Comparison of ENCODE assay signal across 1 cellular context in the genomic region with DNA sequence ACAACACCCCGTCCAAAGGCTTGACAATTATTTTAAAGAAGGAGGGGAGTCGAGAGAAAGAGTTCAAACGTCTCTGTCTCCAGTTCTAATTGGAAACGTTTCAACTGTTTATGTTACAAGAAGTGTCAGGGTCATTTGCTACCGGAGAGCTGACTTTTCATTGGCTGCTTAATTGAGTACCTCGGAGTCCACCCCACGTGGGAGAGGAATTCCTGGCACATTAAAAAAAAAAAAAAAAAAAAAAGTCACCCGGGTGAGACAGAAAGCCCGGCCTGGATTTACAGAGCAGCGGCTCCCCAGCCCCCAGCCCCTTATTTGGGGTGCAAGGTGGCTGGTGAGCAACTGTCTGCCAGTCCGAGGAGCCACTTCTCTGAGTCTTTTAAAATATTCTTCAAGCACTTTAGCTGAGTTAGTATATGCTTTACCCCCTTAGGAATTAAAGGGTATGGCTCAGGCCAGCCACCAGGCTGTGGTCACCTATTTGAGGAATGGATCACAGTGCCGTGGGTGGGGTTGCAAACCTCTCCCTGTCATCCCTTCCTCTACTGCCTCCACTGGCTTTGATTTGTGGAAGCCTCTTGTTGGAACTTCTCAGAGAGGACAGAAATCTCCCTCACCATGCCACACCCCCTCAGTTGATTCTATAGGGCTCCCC.
A peak's percentile ranks its signal among the peaks of the same experiment; 100 is the strongest.
TF ChIP-seq lines count a peak whose summit lies in the region.

No MANE protein-coding gene starts in this region.

TF ChIP-seq in HEK293, 187 proteins besides CTCF, POLR2A, EP300 and RAD21 (continued from another document):
- TF ChIP-seq, protein P1, sequence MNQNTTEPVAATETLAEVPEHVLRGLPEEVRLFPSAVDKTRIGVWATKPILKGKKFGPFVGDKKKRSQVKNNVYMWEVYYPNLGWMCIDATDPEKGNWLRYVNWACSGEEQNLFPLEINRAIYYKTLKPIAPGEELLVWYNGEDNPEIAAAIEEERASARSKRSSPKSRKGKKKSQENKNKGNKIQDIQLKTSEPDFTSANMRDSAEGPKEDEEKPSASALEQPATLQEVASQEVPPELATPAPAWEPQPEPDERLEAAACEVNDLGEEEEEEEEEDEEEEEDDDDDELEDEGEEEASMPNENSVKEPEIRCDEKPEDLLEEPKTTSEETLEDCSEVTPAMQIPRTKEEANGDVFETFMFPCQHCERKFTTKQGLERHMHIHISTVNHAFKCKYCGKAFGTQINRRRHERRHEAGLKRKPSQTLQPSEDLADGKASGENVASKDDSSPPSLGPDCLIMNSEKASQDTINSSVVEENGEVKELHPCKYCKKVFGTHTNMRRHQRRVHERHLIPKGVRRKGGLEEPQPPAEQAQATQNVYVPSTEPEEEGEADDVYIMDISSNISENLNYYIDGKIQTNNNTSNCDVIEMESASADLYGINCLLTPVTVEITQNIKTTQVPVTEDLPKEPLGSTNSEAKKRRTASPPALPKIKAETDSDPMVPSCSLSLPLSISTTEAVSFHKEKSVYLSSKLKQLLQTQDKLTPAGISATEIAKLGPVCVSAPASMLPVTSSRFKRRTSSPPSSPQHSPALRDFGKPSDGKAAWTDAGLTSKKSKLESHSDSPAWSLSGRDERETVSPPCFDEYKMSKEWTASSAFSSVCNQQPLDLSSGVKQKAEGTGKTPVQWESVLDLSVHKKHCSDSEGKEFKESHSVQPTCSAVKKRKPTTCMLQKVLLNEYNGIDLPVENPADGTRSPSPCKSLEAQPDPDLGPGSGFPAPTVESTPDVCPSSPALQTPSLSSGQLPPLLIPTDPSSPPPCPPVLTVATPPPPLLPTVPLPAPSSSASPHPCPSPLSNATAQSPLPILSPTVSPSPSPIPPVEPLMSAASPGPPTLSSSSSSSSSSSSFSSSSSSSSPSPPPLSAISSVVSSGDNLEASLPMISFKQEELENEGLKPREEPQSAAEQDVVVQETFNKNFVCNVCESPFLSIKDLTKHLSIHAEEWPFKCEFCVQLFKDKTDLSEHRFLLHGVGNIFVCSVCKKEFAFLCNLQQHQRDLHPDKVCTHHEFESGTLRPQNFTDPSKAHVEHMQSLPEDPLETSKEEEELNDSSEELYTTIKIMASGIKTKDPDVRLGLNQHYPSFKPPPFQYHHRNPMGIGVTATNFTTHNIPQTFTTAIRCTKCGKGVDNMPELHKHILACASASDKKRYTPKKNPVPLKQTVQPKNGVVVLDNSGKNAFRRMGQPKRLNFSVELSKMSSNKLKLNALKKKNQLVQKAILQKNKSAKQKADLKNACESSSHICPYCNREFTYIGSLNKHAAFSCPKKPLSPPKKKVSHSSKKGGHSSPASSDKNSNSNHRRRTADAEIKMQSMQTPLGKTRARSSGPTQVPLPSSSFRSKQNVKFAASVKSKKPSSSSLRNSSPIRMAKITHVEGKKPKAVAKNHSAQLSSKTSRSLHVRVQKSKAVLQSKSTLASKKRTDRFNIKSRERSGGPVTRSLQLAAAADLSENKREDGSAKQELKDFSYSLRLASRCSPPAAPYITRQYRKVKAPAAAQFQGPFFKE (tag by site-specific recombination; IDR thresholded peaks at IDR 0.05; ENCODE audit: borderline replicate concordance), result no peak
- TF ChIP-seq ZIC2 (tag by site-specific recombination; IDR thresholded peaks at IDR 0.05) (0 out of 2 replicates have a peak, but pooled peaks have one; percentile 15), ZNF791 (tag by site-specific recombination; IDR thresholded peaks at IDR 0.05) (no peak), SP2 (tag by site-specific recombination; IDR thresholded peaks at IDR 0.05) (peak; percentile 66), SCRT2 (tag by site-specific recombination; IDR thresholded peaks at IDR 0.05) (no peak), IKZF3 (tag by site-specific recombination; IDR thresholded peaks at IDR 0.05) (no peak; the same call in none of the 2 replicates), ZBTB17 (tag by site-specific recombination; IDR thresholded peaks at IDR 0.05) (peak; percentile 80; the same call in 1 of the 2 replicates), ZNF701 (tag by site-specific recombination; IDR thresholded peaks at IDR 0.05) (no peak), ZNF335 (tag by site-specific recombination; conservative IDR thresholded peaks at IDR 0.05) (0 out of 2 replicates have a peak, but pooled peaks have one; percentile 24), KLF8 (tag by site-specific recombination; IDR thresholded peaks at IDR 0.05) (peak; percentile 73), MEIS1 (CRISPR knock-in tag; IDR thresholded peaks at IDR 0.05; ENCODE audit: borderline replicate concordance) (no peak), ZNF843 (tag by site-specific recombination; IDR thresholded peaks at IDR 0.05) (peak; percentile 53; the same call in 1 of the 2 replicates), ZFHX2 (tag by site-specific recombination; conservative IDR thresholded peaks at IDR 0.05) (peak; percentile 80), ZNF48 (tag by site-specific recombination; IDR thresholded peaks at IDR 0.05) (no peak), YY2 (tag by site-specific recombination; IDR thresholded peaks at IDR 0.05) (no peak), GLIS2 (tag by site-specific recombination; IDR thresholded peaks at IDR 0.05) (peak; percentile 49; the same call in 1 of the 2 replicates), ZNF747 (tag by site-specific recombination; IDR thresholded peaks at IDR 0.05) (no peak), ZNF121 (tag by site-specific recombination; IDR thresholded peaks at IDR 0.05) (no peak), ZNF596 (tag by site-specific recombination; IDR thresholded peaks at IDR 0.05) (peak; percentile 47), ZNF561 (tag by site-specific recombination; IDR thresholded peaks at IDR 0.05; ENCODE audit: borderline replicate concordance) (peak; percentile 74; the same call in 1 of the 2 replicates), FEZF1 (tag by site-specific recombination; IDR thresholded peaks at IDR 0.05) (peak; percentile 74), KLF9 (tag by site-specific recombination; IDR thresholded peaks at IDR 0.05; ENCODE audit: low read depth) (peak; percentile 71), ZBTB20 (tag by site-specific recombination; IDR thresholded peaks at IDR 0.05) (no peak), ZNF391 (tag by site-specific recombination; IDR thresholded peaks at IDR 0.05; ENCODE audit: borderline replicate concordance, low read depth) (0 out of 2 replicates have a peak, but pooled peaks have one; percentile 42), ZNF521 (tag by site-specific recombination; IDR thresholded peaks at IDR 0.05) (no peak), TCF7L2 (IDR thresholded peaks at IDR 0.05; ENCODE audit: borderline replicate concordance, low read depth, low read length) (peak; percentile 70; the same call in 1 of the 2 replicates), ZNF558 (tag by site-specific recombination; IDR thresholded peaks at IDR 0.05) (0 out of 2 replicates have a peak, but pooled peaks have one; percentile 17)
- TF ChIP-seq, protein P2, sequence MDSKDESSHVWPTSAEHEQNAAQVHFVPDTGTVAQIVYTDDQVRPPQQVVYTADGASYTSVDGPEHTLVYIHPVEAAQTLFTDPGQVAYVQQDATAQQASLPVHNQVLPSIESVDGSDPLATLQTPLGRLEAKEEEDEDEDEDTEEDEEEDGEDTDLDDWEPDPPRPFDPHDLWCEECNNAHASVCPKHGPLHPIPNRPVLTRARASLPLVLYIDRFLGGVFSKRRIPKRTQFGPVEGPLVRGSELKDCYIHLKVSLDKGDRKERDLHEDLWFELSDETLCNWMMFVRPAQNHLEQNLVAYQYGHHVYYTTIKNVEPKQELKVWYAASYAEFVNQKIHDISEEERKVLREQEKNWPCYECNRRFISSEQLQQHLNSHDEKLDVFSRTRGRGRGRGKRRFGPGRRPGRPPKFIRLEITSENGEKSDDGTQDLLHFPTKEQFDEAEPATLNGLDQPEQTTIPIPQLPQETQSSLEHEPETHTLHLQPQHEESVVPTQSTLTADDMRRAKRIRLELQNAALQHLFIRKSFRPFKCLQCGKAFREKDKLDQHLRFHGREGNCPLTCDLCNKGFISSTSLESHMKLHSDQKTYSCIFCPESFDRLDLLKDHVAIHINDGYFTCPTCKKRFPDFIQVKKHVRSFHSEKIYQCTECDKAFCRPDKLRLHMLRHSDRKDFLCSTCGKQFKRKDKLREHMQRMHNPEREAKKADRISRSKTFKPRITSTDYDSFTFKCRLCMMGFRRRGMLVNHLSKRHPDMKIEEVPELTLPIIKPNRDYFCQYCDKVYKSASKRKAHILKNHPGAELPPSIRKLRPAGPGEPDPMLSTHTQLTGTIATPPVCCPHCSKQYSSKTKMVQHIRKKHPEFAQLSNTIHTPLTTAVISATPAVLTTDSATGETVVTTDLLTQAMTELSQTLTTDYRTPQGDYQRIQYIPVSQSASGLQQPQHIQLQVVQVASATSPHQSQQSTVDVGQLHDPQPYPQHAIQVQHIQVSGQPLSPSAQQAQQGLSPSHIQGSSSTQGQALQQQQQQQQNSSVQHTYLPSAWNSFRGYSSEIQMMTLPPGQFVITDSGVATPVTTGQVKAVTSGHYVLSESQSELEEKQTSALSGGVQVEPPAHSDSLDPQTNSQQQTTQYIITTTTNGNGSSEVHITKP (tag by site-specific recombination; IDR thresholded peaks at IDR 0.05), result peak; percentile 98
- TF ChIP-seq, protein P3, sequence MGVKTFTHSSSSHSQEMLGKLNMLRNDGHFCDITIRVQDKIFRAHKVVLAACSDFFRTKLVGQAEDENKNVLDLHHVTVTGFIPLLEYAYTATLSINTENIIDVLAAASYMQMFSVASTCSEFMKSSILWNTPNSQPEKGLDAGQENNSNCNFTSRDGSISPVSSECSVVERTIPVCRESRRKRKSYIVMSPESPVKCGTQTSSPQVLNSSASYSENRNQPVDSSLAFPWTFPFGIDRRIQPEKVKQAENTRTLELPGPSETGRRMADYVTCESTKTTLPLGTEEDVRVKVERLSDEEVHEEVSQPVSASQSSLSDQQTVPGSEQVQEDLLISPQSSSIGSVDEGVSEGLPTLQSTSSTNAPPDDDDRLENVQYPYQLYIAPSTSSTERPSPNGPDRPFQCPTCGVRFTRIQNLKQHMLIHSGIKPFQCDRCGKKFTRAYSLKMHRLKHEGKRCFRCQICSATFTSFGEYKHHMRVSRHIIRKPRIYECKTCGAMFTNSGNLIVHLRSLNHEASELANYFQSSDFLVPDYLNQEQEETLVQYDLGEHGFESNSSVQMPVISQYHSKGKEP (tag by site-specific recombination; IDR thresholded peaks at IDR 0.05), result peak; percentile 2; the same call in 1 of the 2 replicates
- TF ChIP-seq, protein P4, sequence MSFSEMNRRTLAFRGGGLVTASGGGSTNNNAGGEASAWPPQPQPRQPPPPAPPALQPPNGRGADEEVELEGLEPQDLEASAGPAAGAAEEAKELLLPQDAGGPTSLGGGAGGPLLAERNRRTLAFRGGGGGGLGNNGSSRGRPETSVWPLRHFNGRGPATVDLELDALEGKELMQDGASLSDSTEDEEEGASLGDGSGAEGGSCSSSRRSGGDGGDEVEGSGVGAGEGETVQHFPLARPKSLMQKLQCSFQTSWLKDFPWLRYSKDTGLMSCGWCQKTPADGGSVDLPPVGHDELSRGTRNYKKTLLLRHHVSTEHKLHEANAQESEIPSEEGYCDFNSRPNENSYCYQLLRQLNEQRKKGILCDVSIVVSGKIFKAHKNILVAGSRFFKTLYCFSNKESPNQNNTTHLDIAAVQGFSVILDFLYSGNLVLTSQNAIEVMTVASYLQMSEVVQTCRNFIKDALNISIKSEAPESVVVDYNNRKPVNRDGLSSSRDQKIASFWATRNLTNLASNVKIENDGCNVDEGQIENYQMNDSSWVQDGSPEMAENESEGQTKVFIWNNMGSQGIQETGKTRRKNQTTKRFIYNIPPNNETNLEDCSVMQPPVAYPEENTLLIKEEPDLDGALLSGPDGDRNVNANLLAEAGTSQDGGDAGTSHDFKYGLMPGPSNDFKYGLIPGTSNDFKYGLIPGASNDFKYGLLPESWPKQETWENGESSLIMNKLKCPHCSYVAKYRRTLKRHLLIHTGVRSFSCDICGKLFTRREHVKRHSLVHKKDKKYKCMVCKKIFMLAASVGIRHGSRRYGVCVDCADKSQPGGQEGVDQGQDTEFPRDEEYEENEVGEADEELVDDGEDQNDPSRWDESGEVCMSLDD (tag by site-specific recombination; IDR thresholded peaks at IDR 0.05), result 0 out of 2 replicates have a peak, but pooled peaks have one; percentile 19
- TF ChIP-seq, protein P5, sequence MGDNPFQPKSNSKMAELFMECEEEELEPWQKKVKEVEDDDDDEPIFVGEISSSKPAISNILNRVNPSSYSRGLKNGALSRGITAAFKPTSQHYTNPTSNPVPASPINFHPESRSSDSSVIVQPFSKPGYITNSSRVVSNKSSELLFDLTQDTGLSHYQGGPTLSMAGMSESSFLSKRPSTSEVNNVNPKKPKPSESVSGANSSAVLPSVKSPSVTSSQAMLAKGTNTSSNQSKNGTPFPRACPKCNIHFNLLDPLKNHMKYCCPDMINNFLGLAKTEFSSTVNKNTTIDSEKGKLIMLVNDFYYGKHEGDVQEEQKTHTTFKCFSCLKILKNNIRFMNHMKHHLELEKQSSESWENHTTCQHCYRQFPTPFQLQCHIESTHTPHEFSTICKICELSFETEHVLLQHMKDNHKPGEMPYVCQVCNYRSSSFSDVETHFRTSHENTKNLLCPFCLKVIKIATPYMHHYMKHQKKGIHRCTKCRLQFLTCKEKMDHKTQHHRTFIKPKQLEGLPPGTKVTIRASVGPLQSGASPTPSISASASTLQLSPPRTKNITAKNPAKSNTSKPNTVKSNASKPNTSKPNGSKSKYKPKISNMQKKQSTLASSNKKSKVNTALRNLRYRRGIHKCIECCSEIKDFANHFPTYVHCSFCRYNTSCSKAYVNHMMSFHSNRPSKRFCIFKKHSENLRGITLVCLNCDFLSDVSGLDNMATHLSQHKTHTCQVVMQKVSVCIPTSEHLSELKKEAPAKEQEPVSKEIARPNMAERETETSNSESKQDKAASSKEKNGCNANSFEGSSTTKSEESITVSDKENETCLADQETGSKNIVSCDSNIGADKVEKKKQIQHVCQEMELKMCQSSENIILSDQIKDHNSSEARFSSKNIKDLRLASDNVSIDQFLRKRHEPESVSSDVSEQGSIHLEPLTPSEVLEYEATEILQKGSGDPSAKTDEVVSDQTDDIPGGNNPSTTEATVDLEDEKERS (tag by site-specific recombination; IDR thresholded peaks at IDR 0.05), result no peak
- TF ChIP-seq, protein P6, sequence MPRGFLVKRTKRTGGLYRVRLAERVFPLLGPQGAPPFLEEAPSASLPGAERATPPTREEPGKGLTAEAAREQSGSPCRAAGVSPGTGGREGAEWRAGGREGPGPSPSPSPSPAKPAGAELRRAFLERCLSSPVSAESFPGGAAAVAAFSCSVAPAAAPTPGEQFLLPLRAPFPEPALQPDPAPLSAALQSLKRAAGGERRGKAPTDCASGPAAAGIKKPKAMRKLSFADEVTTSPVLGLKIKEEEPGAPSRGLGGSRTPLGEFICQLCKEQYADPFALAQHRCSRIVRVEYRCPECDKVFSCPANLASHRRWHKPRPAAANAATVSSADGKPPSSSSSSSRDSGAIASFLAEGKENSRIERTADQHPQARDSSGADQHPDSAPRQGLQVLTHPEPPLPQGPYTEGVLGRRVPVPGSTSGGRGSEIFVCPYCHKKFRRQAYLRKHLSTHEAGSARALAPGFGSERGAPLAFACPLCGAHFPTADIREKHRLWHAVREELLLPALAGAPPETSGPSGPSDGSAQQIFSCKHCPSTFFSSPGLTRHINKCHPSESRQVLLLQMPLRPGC (tag by site-specific recombination; IDR thresholded peaks at IDR 0.05), result 0 out of 2 replicates have a peak, but pooled peaks have one; percentile 25
- TF ChIP-seq, protein P7, sequence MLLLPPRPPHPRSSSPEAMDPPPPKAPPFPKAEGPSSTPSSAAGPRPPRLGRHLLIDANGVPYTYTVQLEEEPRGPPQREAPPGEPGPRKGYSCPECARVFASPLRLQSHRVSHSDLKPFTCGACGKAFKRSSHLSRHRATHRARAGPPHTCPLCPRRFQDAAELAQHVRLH (tag by site-specific recombination; IDR thresholded peaks at IDR 0.05), result peak; percentile 95
TF ChIP-seq in HEK293: peak in this region for 51.
